ENCODE assay signal across 8 cellular contexts in genomic region chr9:17531642-17532254, GRCh38. TPM values are rescaled to one million over a fixed set of nuclear protein-coding genes. Genes with fewer than 3 reads are reported as not detected.
DNase-seq lines count a peak whose midpoint lies in the region; ATAC-seq and TF ChIP-seq lines count a peak whose summit lies in the region.
"Had no signal": no experiment of that assay in that cellular context is flagged by ENCODE, and none has a peak within 500 bp of the region (broad histone marks: within the 10 kb centered on the region; RNA-seq: fewer than 3 reads in every experiment).

No MANE protein-coding gene starts in this region.

- no peak overlapping the region for H3K4me3 ChIP-seq in NT2/D1 (ENCODE audit: insufficient read length, low read depth)
- no peak overlapping the region for H3K4me3 ChIP-seq in coronary artery
- H3K4me3 ChIP-seq in mucosa of descending colon = no peak overlapping the region

- TF ChIP-seq CTCF in coronary artery (IDR thresholded peaks at IDR 0.05) = peak; percentile 24
- TF ChIP-seq CTCF in mucosa of descending colon (IDR thresholded peaks at IDR 0.05) = no peak

- H3K27ac Mint-ChIP-seq in naive thymus-derived CD8-positive, alpha-beta T cell = no peak overlapping the region
- H3K27ac Mint-ChIP-seq: stimulated activated naive CD8-positive, alpha-beta T cell treated with anti-CD3 and anti-CD28 coated beads, Interleukin-15, amount 100 ng/mL, for 72 hours had no signal

- H3K9me3 Mint-ChIP-seq in naive thymus-derived CD8-positive, alpha-beta T cell = no peaks in the 10 kb centered on the region
- H3K9me3 Mint-ChIP-seq: stimulated activated naive CD8-positive, alpha-beta T cell treated with anti-CD3 and anti-CD28 coated beads, Interleukin-15, amount 100 ng/mL, for 72 hours had no signal

- no peak overlapping the region for H3K4me3 Mint-ChIP-seq in naive thymus-derived CD8-positive, alpha-beta T cell
- H3K4me3 Mint-ChIP-seq: stimulated activated naive CD8-positive, alpha-beta T cell treated with anti-CD3 and anti-CD28 coated beads, Interleukin-15, amount 100 ng/mL, for 72 hours had no signal

- H3K27ac ChIP-seq in coronary artery = no peak overlapping the region

- DNase-seq in DMS114 treated with DMSO at 0.1 percent for 48 hours (lab: John Stamatoyannopoulos, UW; ENCODE audit: unreplicated experiment) = peak; percentile 22
- peak; percentile 36 for DNase-seq in NT2/D1 (ENCODE audit: low read depth, low spot score)
- DNase-seq in coronary artery (ENCODE audit: low spot score) = no peak
- peak in 1 of 3 donors; percentile 77 for DNase-seq in mucosa of descending colon
- no peak for DNase-seq in naive thymus-derived CD8-positive, alpha-beta T cell

- no peaks in the 10 kb centered on the region for H3K36me3 Mint-ChIP-seq in naive thymus-derived CD8-positive, alpha-beta T cell

- H3K36me3 ChIP-seq in NT2/D1 (ENCODE audit: insufficient read depth, insufficient read length, low read length) (no peaks in the 10 kb centered on the region), mucosa of descending colon (ENCODE audit: low read depth) (no peaks in the 10 kb centered on the region)

- peaks cover 0 to 2% (median 0%) of the 10 kb centered on the region in 4 donors for H3K4me1 Mint-ChIP-seq in naive thymus-derived CD8-positive, alpha-beta T cell
- H3K4me1 Mint-ChIP-seq: stimulated activated naive CD8-positive, alpha-beta T cell treated with anti-CD3 and anti-CD28 coated beads, Interleukin-15, amount 100 ng/mL, for 72 hours had no signal

- peaks cover 2 to 14% (median 5%) of the 10 kb centered on the region in 5 donors for H3K27me3 Mint-ChIP-seq in naive thymus-derived CD8-positive, alpha-beta T cell
- H3K27me3 Mint-ChIP-seq: stimulated activated naive CD8-positive, alpha-beta T cell treated with anti-CD3 and anti-CD28 coated beads, Interleukin-15, amount 100 ng/mL, for 72 hours had no signal

- intact Hi-C loops in mucosa of descending colon (cut with DNase I, micrococcal nuclease) = loop anchor here in 1 of 2 donors (5.0 kb wide), 1 partner anchor 271 kb away; no protein-coding TSS in a partner anchor

- peak; percentile 85 for ATAC-seq in GM18907 (IDR thresholded peaks at IDR 0.05; ENCODE audit: unreplicated experiment)
- peak; percentile 89 for ATAC-seq in HG03135 (IDR thresholded peaks at IDR 0.05; ENCODE audit: unreplicated experiment)
- ATAC-seq in mucosa of descending colon = peak; percentile 54
- no peak for ATAC-seq in naive thymus-derived CD8-positive, alpha-beta T cell
- ATAC-seq: stimulated activated naive CD8-positive, alpha-beta T cell treated with anti-CD3 and anti-CD28 coated beads, Interleukin-15, amount 100 ng/mL, for 72 hours had no signal

- H3K4me1 ChIP-seq in NT2/D1 (ENCODE audit: insufficient read depth, insufficient read length) (no peaks in the 10 kb centered on the region), mucosa of descending colon (ENCODE audit: low read depth) (no peaks in the 10 kb centered on the region)

- no peaks in the 10 kb centered on the region for H3K27me3 ChIP-seq in NT2/D1 (ENCODE audit: insufficient read depth, insufficient read length)

- no peak overlapping the region for H3K9ac ChIP-seq in NT2/D1 (ENCODE audit: insufficient read length, low read depth)

- POLR2A ChIA-PET in naive thymus-derived CD8-positive, alpha-beta T cell (lab: Charles Lee) = no interaction called here

- H3K9me3 ChIP-seq in NT2/D1 (ENCODE audit: insufficient read depth, low read length) (no peaks in the 10 kb centered on the region), mucosa of descending colon (no peaks in the 10 kb centered on the region)

RNA-seq across cellular contexts. Expression of gene SH3GL2, which starts 47.1 kb away (rescaled TPM):
- total RNA-seq in mucosa of descending colon = under 1 TPM; 0.38 to 0.73 (median 0.63) TPM
- total RNA-seq in naive thymus-derived CD8-positive, alpha-beta T cell = not detected
- not detected for polyA plus RNA-seq in naive thymus-derived CD8-positive, alpha-beta T cell

Comparison
In these comparisons a context has a peak if more than half of its experiments do, and no peak if none do; other contexts are left out.
1. DNase-seq: peak in DMS114 treated with DMSO at 0.1 percent for 48 hours (single experiment) and NT2/D1 (single experiment); none in coronary artery (single experiment) and naive thymus-derived CD8-positive, alpha-beta T cell (0 of 10).
2. ATAC-seq: peak in GM18907 (single experiment), HG03135 (single experiment) and mucosa of descending colon (single experiment); none in naive thymus-derived CD8-positive, alpha-beta T cell (0 of 2).